8 cellular contexts compared by ENCODE assay signal in genomic region chr19:58554494-58555368, GRCh38. TPM values are rescaled to one million over a fixed set of nuclear protein-coding genes. Genes with fewer than 3 reads are reported as not detected.
DNase-seq lines count a peak whose midpoint lies in the region; ATAC-seq and TF ChIP-seq lines count a peak whose summit lies in the region.

Gene CHMP2A, minus strand, starts transcription at chr19:58555105. Its CDS starts 893 bp downstream, at chr19:58554212.

- DNase-seq in CD4-positive, alpha-beta memory T cell, result peak; percentile 94 to 97 (median 95)
- DNase-seq in GM23338 (ENCODE audit: low spot score) (peak; percentile 99), Panc1 (ENCODE audit: low read depth, low spot score) (peak; percentile 81), heart left ventricle (peak; percentile 98 to 99 (median 99)), psoas muscle (peak; percentile 99 to 100), uterus (peak; percentile 99), DMS 273 treated with DMSO at 0.1 percent for 48 hours (lab: John Stamatoyannopoulos, UW) (no peak)
- peak; percentile 98 for DNase-seq in activated naive CD8-positive, alpha-beta T cell treated with anti-CD3 and anti-CD28 coated beads, Interleukin-2, amount 10 ng/mL, durations not matched to agents 7 days and 5 days

- peak within 1 kb of the TSS; percentile 97 to 99 (median 99) for H3K27ac Mint-ChIP-seq in CD4-positive, alpha-beta memory T cell
- H3K27ac Mint-ChIP-seq in GM23338, result peak within 1 kb of the TSS; percentile 98
- H3K27ac Mint-ChIP-seq in activated naive CD8-positive, alpha-beta T cell treated with anti-CD3 and anti-CD28 coated beads, Interleukin-2, amount 10 ng/mL, durations not matched to agents 7 days and 5 days, result peak within 1 kb of the TSS; percentile 98

- peaks cover 47% of the 10 kb centered on the region for H3K4me1 ChIP-seq in CD4-positive, alpha-beta memory T cell (ENCODE audit: insufficient read depth, low read length)
- H3K4me1 ChIP-seq in GM23338 (ENCODE audit: insufficient read depth) (peaks cover 17% of the 10 kb centered on the region), Panc1 (ENCODE audit: control insufficient read depth, insufficient read depth, low read length) (peaks cover 31% of the 10 kb centered on the region), heart left ventricle (peaks cover 7 to 47% (median 37%) of the 10 kb centered on the region in 12 donors), psoas muscle (peaks cover 31% of the 10 kb centered on the region), uterus (peaks cover 11 to 12% of the 10 kb centered on the region in 2 donors)

- peak within 1 kb of the TSS; percentile 98 for H3K4me2 ChIP-seq in GM23338

- peak within 1 kb of the TSS; percentile 96 to 98 (median 97) for H3K4me3 Mint-ChIP-seq in CD4-positive, alpha-beta memory T cell
- H3K4me3 Mint-ChIP-seq in GM23338, result peak within 1 kb of the TSS; percentile 95
- H3K4me3 Mint-ChIP-seq in activated naive CD8-positive, alpha-beta T cell treated with anti-CD3 and anti-CD28 coated beads, Interleukin-2, amount 10 ng/mL, durations not matched to agents 7 days and 5 days, result peak within 1 kb of the TSS; percentile 96

- H3K4me3 ChIP-seq in CD4-positive, alpha-beta memory T cell (ENCODE audit: low read length in 2 of 2), result peak within 1 kb of the TSS; percentile 85 to 100
- peak within 1 kb of the TSS; percentile 93 for H3K4me3 ChIP-seq in GM23338
- H3K4me3 ChIP-seq in Panc1 (ENCODE audit: low read depth in 2 of 2, low read length in 2 of 2), result peak within 1 kb of the TSS; percentile 61 to 94
- H3K4me3 ChIP-seq in heart left ventricle, result peak within 1 kb of the TSS; percentile 48 to 97 (median 82)
- H3K4me3 ChIP-seq in psoas muscle, result peak within 1 kb of the TSS; percentile 74
- peak within 1 kb of the TSS; percentile 69 to 77 for H3K4me3 ChIP-seq in uterus

- H2AFZ ChIP-seq in GM23338, result no peak within 1 kb of the TSS

- ATAC-seq in GM23338, result peak; percentile 55
- peak; percentile 64 for ATAC-seq in Panc1
- peak; percentile 45 for ATAC-seq in activated naive CD8-positive, alpha-beta T cell treated with anti-CD3 and anti-CD28 coated beads, Interleukin-2, amount 10 ng/mL, durations not matched to agents 7 days and 5 days (ENCODE audit: low read depth)
- peak; percentile 52 to 76 (median 66) for ATAC-seq in heart left ventricle
- peak; percentile 59 to 66 (median 61) for ATAC-seq in psoas muscle

- TF ChIP-seq POLR2A in heart left ventricle (IDR thresholded peaks at IDR 0.05) (peak in 1 of 2 donors; percentile 74), uterus (IDR thresholded peaks at IDR 0.05) (peak in 1 of 2 donors; percentile 78)

- H3K79me2 ChIP-seq in GM23338 (replicated peaks; ENCODE audit: insufficient read depth), result peaks cover 20% of the 10 kb centered on the region

- in situ Hi-C loops in Panc1 (cut with HindIII; ENCODE audit: low pct_unique_long_range_greater_than_20kb, low sequenced_read_pairs), result no loop called here

- intact Hi-C loops in CD4-positive, alpha-beta memory T cell (cut with micrococcal nuclease), result loop anchor here (1.0 kb wide), 1 partner anchor 10 kb away; the partner anchor contains the start of gene TRIM28
- intact Hi-C loops in Panc1 (cut with micrococcal nuclease; ENCODE audit: unreplicated experiment) (loop anchor here (1.0 kb wide), 1 partner anchor 35 kb away; the partner anchor contains the start of gene ZBTB45), heart left ventricle (cut with DNase I) (loop anchor here in 2 of 10 donors (1.0 kb wide), 1 partner anchor 10 kb away; the partner anchor contains the start of gene TRIM28 (in 2 of the 2)), psoas muscle (cut with DNase I) (no loop called here), uterus (cut with DNase I; ENCODE audit: low total_unique reads) (no loop called here)

- peaks cover 32 to 70% (median 48%) of the 10 kb centered on the region in 4 donors for H3K4me1 Mint-ChIP-seq in CD4-positive, alpha-beta memory T cell
- peaks cover 39% of the 10 kb centered on the region for H3K4me1 Mint-ChIP-seq in GM23338
- peaks cover 33% of the 10 kb centered on the region for H3K4me1 Mint-ChIP-seq in activated naive CD8-positive, alpha-beta T cell treated with anti-CD3 and anti-CD28 coated beads, Interleukin-2, amount 10 ng/mL, durations not matched to agents 7 days and 5 days

- TF ChIP-seq CTCF in GM23338 (conservative IDR thresholded peaks at IDR 0.05; ENCODE audit: low read depth in 2 of 2) (peak; percentile 6 to 9; a peak in 1 of 4 replicates), Panc1 (IDR thresholded peaks at IDR 0.05) (no peak), heart left ventricle (IDR thresholded peaks at IDR 0.05) (no peak), psoas muscle (IDR thresholded peaks at IDR 0.05) (no peak), uterus (IDR thresholded peaks at IDR 0.05) (peak in 1 of 4 experiments; percentile 19)

- POLR2A ChIA-PET in CD4-positive, alpha-beta memory T cell (lab: Charles Lee; ENCODE audit: partially characterized antibody), result interaction anchor here (0.8 to 3.6 kb wide), 17 partner anchors 9 to 371 kb away, joined by 3 to 89 read pairs (median 7); partner anchors contain the start of genes ERVK3-1, MZF1, TRIM28 and ZBTB45
- POLR2A ChIA-PET in Panc1 (lab: Charles Lee), result interaction anchor here (0.7 to 1.5 kb wide), 3 partner anchors 11 to 34 kb away, joined by 3 to 8 read pairs (median 5); partner anchors contain the start of gene TRIM28
- POLR2A ChIA-PET in activated naive CD8-positive, alpha-beta T cell treated with anti-CD3 and anti-CD28 coated beads, Interleukin-2, amount 10 ng/mL, durations not matched to agents 7 days and 5 days (lab: Charles Lee), result interaction anchor here (0.6 to 3.7 kb wide), 13 partner anchors 8 to 1218 kb away, joined by 3 to 72 read pairs (median 8); partner anchors contain the start of genes MZF1, TRIM28, ZBTB45 and ZNF324B

- H3K36me3 Mint-ChIP-seq in CD4-positive, alpha-beta memory T cell, result peaks cover 35 to 72% of the 10 kb centered on the region in 2 donors
- peaks cover 73% of the 10 kb centered on the region for H3K36me3 Mint-ChIP-seq in GM23338 (ENCODE audit: low read depth)
- peaks cover 30% of the 10 kb centered on the region for H3K36me3 Mint-ChIP-seq in activated naive CD8-positive, alpha-beta T cell treated with anti-CD3 and anti-CD28 coated beads, Interleukin-2, amount 10 ng/mL, durations not matched to agents 7 days and 5 days

- BruUV-seq in Panc1 (replicated peaks; lab: Mats Ljungman, UMichigan), result TSS peak; percentile 10

- no peaks in the 10 kb centered on the region for H3K27me3 Mint-ChIP-seq in CD4-positive, alpha-beta memory T cell
- peaks cover 45% of the 10 kb centered on the region for H3K27me3 Mint-ChIP-seq in GM23338 (ENCODE audit: insufficient read depth, low read depth, poor library complexity)
- H3K27me3 Mint-ChIP-seq in activated naive CD8-positive, alpha-beta T cell treated with anti-CD3 and anti-CD28 coated beads, Interleukin-2, amount 10 ng/mL, durations not matched to agents 7 days and 5 days, result no peaks in the 10 kb centered on the region

- peaks cover 1% of the 10 kb centered on the region for H4K20me1 ChIP-seq in GM23338 (replicated peaks; ENCODE audit: insufficient read depth)

- H3K36me3 ChIP-seq in CD4-positive, alpha-beta memory T cell (ENCODE audit: insufficient read depth, low read length), result peaks cover 49% of the 10 kb centered on the region
- H3K36me3 ChIP-seq in GM23338 (ENCODE audit: insufficient read depth), result peaks cover 22% of the 10 kb centered on the region
- peaks cover 11% of the 10 kb centered on the region; the same call in 1 of the 2 replicates for H3K36me3 ChIP-seq in Panc1 (ENCODE audit: control insufficient read depth, insufficient read depth, low read length)
- peaks cover 0 to 60% (median 50%) of the 10 kb centered on the region in 9 donors for H3K36me3 ChIP-seq in heart left ventricle
- peaks cover 4 to 57% of the 10 kb centered on the region in 2 donors for H3K36me3 ChIP-seq in psoas muscle (ENCODE audit: insufficient read depth in 1 of 2, low read depth in 1 of 2)
- H3K36me3 ChIP-seq in uterus, result no peaks in the 10 kb centered on the region

- WGBS in heart left ventricle, 4 donors, result 1% methylated on average over 50 to 69 of the region's 69 CpGs
- 0 to 1% (median 1%) methylated on average over 49 to 69 of the region's 69 CpGs for WGBS in psoas muscle, 3 donors

- no peaks in the 10 kb centered on the region for H3K9me3 ChIP-seq in CD4-positive, alpha-beta memory T cell (ENCODE audit: control insufficient read depth in 1 of 2, low read length in 2 of 2)
- H3K9me3 ChIP-seq in Panc1 (ENCODE audit: control insufficient read depth, insufficient read depth, low read depth, low read length), result no peaks in the 10 kb centered on the region
- no peaks in the 10 kb centered on the region for H3K9me3 ChIP-seq in heart left ventricle
- no peaks in the 10 kb centered on the region for H3K9me3 ChIP-seq in psoas muscle
- no peaks in the 10 kb centered on the region for H3K9me3 ChIP-seq in uterus

- peaks cover 69% of the 10 kb centered on the region for H3F3A ChIP-seq in GM23338 (replicated peaks; ENCODE audit: low read depth)

- peaks cover 0 to 5% (median 0%) of the 10 kb centered on the region in 8 donors for H3K9me3 Mint-ChIP-seq in CD4-positive, alpha-beta memory T cell
- peaks cover 8% of the 10 kb centered on the region; the same call in 2 of the 3 replicates for H3K9me3 Mint-ChIP-seq in GM23338
- no peaks in the 10 kb centered on the region for H3K9me3 Mint-ChIP-seq in activated naive CD8-positive, alpha-beta T cell treated with anti-CD3 and anti-CD28 coated beads, Interleukin-2, amount 10 ng/mL, durations not matched to agents 7 days and 5 days

- CTCF ChIA-PET in CD4-positive, alpha-beta memory T cell (lab: Charles Lee; ENCODE audit: partially characterized antibody), result interaction anchor here (0.9 to 3.8 kb wide), 5 partner anchors 13 to 41 kb away, joined by 3 to 28 read pairs (median 6); partner anchors contain the start of gene ZBTB45
- CTCF ChIA-PET in Panc1 (lab: Charles Lee), result interaction anchor here (0.5 to 2.1 kb wide), 3 partner anchors 21 to 45 kb away, joined by 4 to 7 read pairs (median 4); partner anchors contain the start of gene ZBTB45

- H3K27me3 ChIP-seq in CD4-positive, alpha-beta memory T cell (ENCODE audit: insufficient read depth, low read length), result no peaks in the 10 kb centered on the region
- H3K27me3 ChIP-seq in GM23338 (ENCODE audit: insufficient read depth), result 0 out of 2 replicates have a peak, but pooled peaks cover under 1% of the 10 kb centered on the region
- no peaks in the 10 kb centered on the region for H3K27me3 ChIP-seq in Panc1 (ENCODE audit: control insufficient read depth, insufficient read depth, low read length)
- H3K27me3 ChIP-seq in heart left ventricle, result no peaks in the 10 kb centered on the region
- no peaks in the 10 kb centered on the region for H3K27me3 ChIP-seq in psoas muscle (ENCODE audit: insufficient read depth in 3 of 3, low read length in 2 of 3)
- H3K27me3 ChIP-seq in uterus, result no peaks in the 10 kb centered on the region

- peak within 1 kb of the TSS; percentile 99 for H3K27ac ChIP-seq in CD4-positive, alpha-beta memory T cell (ENCODE audit: low read depth, low read length)
- H3K27ac ChIP-seq in GM23338 (ENCODE audit: low read depth), result peak within 1 kb of the TSS; percentile 97
- H3K27ac ChIP-seq in Panc1 (ENCODE audit: low read length), result peak within 1 kb of the TSS; percentile 98
- H3K27ac ChIP-seq in heart left ventricle, result peak within 1 kb of the TSS; percentile 66 to 100 (median 94)
- peak within 1 kb of the TSS; percentile 97 for H3K27ac ChIP-seq in psoas muscle
- H3K27ac ChIP-seq in uterus, result peak within 1 kb of the TSS; percentile 91 to 94

- no peaks in the 10 kb centered on the region; the same call in 1 of the 2 replicates for H3K9me2 ChIP-seq in GM23338 (ENCODE audit: insufficient read depth)

RNA-seq across cellular contexts. Expression of gene CHMP2A, which starts in this region (rescaled TPM):
- 10 to 100 TPM; 81.1 to 88.4 TPM for total RNA-seq in CD4-positive, alpha-beta memory T cell
- polyA plus RNA-seq in CD4-positive, alpha-beta memory T cell, result 100 to 1,000 TPM; 200 to 238 TPM
- 78.6 and 92.2 TPM in 2 replicates for total RNA-seq in GM23338 (2014; rRNA removed; shearing (Covaris generic))
- 143 and 145 TPM in 2 replicates for polyA plus RNA-seq in GM23338 (2016; fragmentation: Nextera tagmentation; extraction: Ambion mirVana)
- total RNA-seq in Panc1 (2021; ENCODE audit: unreplicated experiment), result 191 TPM
- 381 TPM for polyA plus RNA-seq in Panc1 (2012; ENCODE audit: insufficient read length)
- total RNA-seq in activated naive CD8-positive, alpha-beta T cell treated with anti-CD3 and anti-CD28 coated beads, Interleukin-2, amount 10 ng/mL, durations not matched to agents 7 days and 5 days, result 100 to 1,000 TPM in 1 of 2 experiments, 10 to 100 TPM in 1; 99.0 to 111 TPM
- 100 to 1,000 TPM; 113 to 155 (median 129) TPM for total RNA-seq in heart left ventricle
- polyA plus RNA-seq in heart left ventricle, result 100 to 1,000 TPM; 192 to 266 TPM
- 100 to 1,000 TPM in 2 of 4 donors, 10 to 100 TPM in 2; 96.5 to 126 (median 103) TPM for total RNA-seq in psoas muscle
- polyA plus RNA-seq in psoas muscle, result 100 to 1,000 TPM; 149 to 184 (median 157) TPM
- 10 to 100 TPM; 30.9 to 77.8 (median 56.0) TPM for total RNA-seq in uterus

Comparison
In these comparisons a context has a peak if more than half of its experiments do, and no peak if none do; other contexts are left out.
1. CTCF ChIP-seq: peak in GM23338 (2 of 2); none in Panc1 (single experiment), heart left ventricle (0 of 12) and psoas muscle (single experiment).
2. intact Hi-C loops: an anchor here in CD4-positive, alpha-beta memory T cell (1.0 kb wide) and Panc1 (1.0 kb wide); none called in psoas muscle and uterus.
3. Peak in every context shown above with its lines, with median percentiles within 50 percentile points of each other: H3K27ac ChIP-seq, H3K4me3 ChIP-seq, H3K27ac Mint-ChIP-seq, H3K4me3 Mint-ChIP-seq and ATAC-seq.